Comparison of ENCODE assay signal across 12 cellular contexts in the genomic region with DNA sequence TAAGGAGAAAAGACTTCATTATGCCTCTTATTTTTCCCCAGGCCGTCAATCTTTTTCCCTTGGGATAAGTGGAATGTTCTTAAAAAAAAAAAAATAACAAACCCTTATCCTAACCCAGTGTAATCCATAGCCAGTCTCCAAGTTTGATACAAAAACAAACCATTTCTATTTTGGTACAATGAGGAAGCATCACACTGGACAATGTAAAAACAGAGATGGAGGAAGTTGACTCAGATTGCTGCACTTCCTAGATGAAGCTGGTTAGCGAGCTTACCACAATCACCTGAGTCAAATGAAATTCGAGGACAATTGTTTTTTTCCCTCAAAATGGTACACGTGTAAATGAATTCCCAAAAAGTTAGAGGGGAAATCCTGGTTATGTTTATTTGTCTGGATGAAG.
DNase-seq lines count a peak whose midpoint lies in the region; ATAC-seq and TF ChIP-seq lines count a peak whose summit lies in the region.
"Had no signal": no experiment of that assay in that cellular context is flagged by ENCODE, and none has a peak within 500 bp of the region (broad histone marks: within the 10 kb centered on the region; RNA-seq: fewer than 3 reads in every experiment).

No MANE protein-coding gene starts in this region.

- H3K9me2 ChIP-seq in MM.1S (replicated peaks; ENCODE audit: insufficient read depth, low read length), result no peaks in the 10 kb centered on the region

- no peaks in the 10 kb centered on the region for H3K27me3 ChIP-seq in naive thymus-derived CD4-positive, alpha-beta T cell (ENCODE audit: control insufficient read depth in 2 of 2, insufficient read depth in 2 of 2, low read length in 2 of 2)
- no peaks in the 10 kb centered on the region for H3K27me3 ChIP-seq in MM.1S (replicated peaks; ENCODE audit: insufficient read depth, low read length)

- in situ Hi-C loops in KBM-7 (cut with MboI; ENCODE audit: low pct_unique_long_range_greater_than_20kb, low sequenced_read_pairs), result no loop called here

- peaks cover 0 to 5% (median 0%) of the 10 kb centered on the region in 3 donors for H3K27me3 Mint-ChIP-seq in CD14-positive monocyte (ENCODE audit: low read depth in 3 of 3)
- peaks cover 6 to 31% (median 23%) of the 10 kb centered on the region in 5 donors for H3K27me3 Mint-ChIP-seq in naive thymus-derived CD4-positive, alpha-beta T cell

- intact Hi-C loops in CD14-positive monocyte (cut with micrococcal nuclease), result loop anchor here in 1 of 2 donors (10.0 kb wide), 1 partner anchor 1326 kb away; a partner anchor contains a TSS
- intact Hi-C loops in naive thymus-derived CD4-positive, alpha-beta T cell (cut with micrococcal nuclease), result no loop called here

- DNase-seq in CD14-positive monocyte (ENCODE audit: low spot score), result no peak
- DNase-seq in KBM-7, result peak; percentile 32
- DNase-seq in dermis microvascular lymphatic vessel endothelial cell (ENCODE audit: low read depth in 2 of 2), result peak; percentile 96 to 97
- no peak for DNase-seq in naive thymus-derived CD4-positive, alpha-beta T cell
- DNase-seq in MM.1S, result no peak
- no peak for DNase-seq in DMS79 (lab: John Stamatoyannopoulos, UW)
- no peak for DNase-seq in NCI-H526 (lab: John Stamatoyannopoulos, UW)
- no peak for DNase-seq in stimulated activated effector memory CD8-positive, alpha-beta T cell treated with anti-CD3 and anti-CD28 coated beads, Interleukin-12 subunit alpha, Interleukin-12 subunit beta, amount 100 ng/mL, for 72 hours (ENCODE audit: low spot score in 2 of 2)
- DNase-seq: activated naive CD8-positive, alpha-beta T cell treated with anti-CD3 and anti-CD28 coated beads, Interleukin-2, amount 10 ng/mL, durations not matched to agents 7 days and 5 days; CD8-positive, alpha-beta T cell; immature natural killer cell; NCI-H1417 had no signal

- no peak overlapping the region for H3K4me3 ChIP-seq in naive thymus-derived CD4-positive, alpha-beta T cell (ENCODE audit: low read length)
- no peak overlapping the region for H3K4me3 ChIP-seq in MM.1S (ENCODE audit: low read length)

- no peaks in the 10 kb centered on the region for H3K9me3 ChIP-seq in naive thymus-derived CD4-positive, alpha-beta T cell (ENCODE audit: control insufficient read depth in 2 of 3, low read length in 3 of 3)
- H3K9me3 ChIP-seq in MM.1S (replicated peaks; ENCODE audit: insufficient read depth, low read length), result no peaks in the 10 kb centered on the region

- no peaks in the 10 kb centered on the region for H3F3A ChIP-seq in MM.1S (ENCODE audit: insufficient read depth, low read length)

- peaks cover 14% of the 10 kb centered on the region; the same call in 1 of the 2 replicates for H3K79me2 ChIP-seq in MM.1S (ENCODE audit: low read length)

- peaks cover 31% of the 10 kb centered on the region for H3K4me1 Mint-ChIP-seq in CD14-positive monocyte
- peaks cover 0 to 3% (median 0%) of the 10 kb centered on the region in 7 donors for H3K4me1 Mint-ChIP-seq in naive thymus-derived CD4-positive, alpha-beta T cell
- H3K4me1 Mint-ChIP-seq in stimulated activated effector memory CD8-positive, alpha-beta T cell treated with anti-CD3 and anti-CD28 coated beads, Interleukin-12 subunit alpha, Interleukin-12 subunit beta, amount 100 ng/mL, for 72 hours, result no peaks in the 10 kb centered on the region
- H3K4me1 Mint-ChIP-seq: activated naive CD8-positive, alpha-beta T cell treated with anti-CD3 and anti-CD28 coated beads, Interleukin-2, amount 10 ng/mL, durations not matched to agents 7 days and 5 days had no signal

- H3K4me1 ChIP-seq in naive thymus-derived CD4-positive, alpha-beta T cell (ENCODE audit: control insufficient read depth in 2 of 2, insufficient read depth in 2 of 2, low read length in 2 of 2), result no peaks in the 10 kb centered on the region
- H3K4me1 ChIP-seq in MM.1S (ENCODE audit: low read length), result peaks cover 13% of the 10 kb centered on the region; the same call in 1 of the 2 replicates

- H3K36me3 ChIP-seq in naive thymus-derived CD4-positive, alpha-beta T cell (ENCODE audit: control insufficient read depth in 2 of 3, insufficient read depth in 3 of 3, low read length in 3 of 3), result no peaks in the 10 kb centered on the region
- no peaks in the 10 kb centered on the region for H3K36me3 ChIP-seq in MM.1S (replicated peaks; ENCODE audit: insufficient read depth, low read length)

- H3K4me3 Mint-ChIP-seq in CD14-positive monocyte, result no peak overlapping the region
- no peak overlapping the region for H3K4me3 Mint-ChIP-seq in naive thymus-derived CD4-positive, alpha-beta T cell
- H3K4me3 Mint-ChIP-seq in stimulated activated effector memory CD8-positive, alpha-beta T cell treated with anti-CD3 and anti-CD28 coated beads, Interleukin-12 subunit alpha, Interleukin-12 subunit beta, amount 100 ng/mL, for 72 hours, result no peak overlapping the region
- H3K4me3 Mint-ChIP-seq: activated naive CD8-positive, alpha-beta T cell treated with anti-CD3 and anti-CD28 coated beads, Interleukin-2, amount 10 ng/mL, durations not matched to agents 7 days and 5 days; CD8-positive, alpha-beta T cell; immature natural killer cell had no signal

- H3K27ac Mint-ChIP-seq in CD14-positive monocyte, result peak overlapping the region; percentile 22 to 77 (median 68)
- no peak overlapping the region for H3K27ac Mint-ChIP-seq in naive thymus-derived CD4-positive, alpha-beta T cell
- no peak overlapping the region for H3K27ac Mint-ChIP-seq in stimulated activated effector memory CD8-positive, alpha-beta T cell treated with anti-CD3 and anti-CD28 coated beads, Interleukin-12 subunit alpha, Interleukin-12 subunit beta, amount 100 ng/mL, for 72 hours
- H3K27ac Mint-ChIP-seq: activated naive CD8-positive, alpha-beta T cell treated with anti-CD3 and anti-CD28 coated beads, Interleukin-2, amount 10 ng/mL, durations not matched to agents 7 days and 5 days; CD8-positive, alpha-beta T cell; immature natural killer cell had no signal

- TF ChIP-seq CTCF in CD14-positive monocyte (IDR thresholded peaks at IDR 0.05) (no peak), MM.1S (IDR thresholded peaks at IDR 0.05; ENCODE audit: low read length) (no peak)

- ATAC-seq in naive thymus-derived CD4-positive, alpha-beta T cell, result peak; percentile 53
- no peak for ATAC-seq in stimulated activated effector memory CD8-positive, alpha-beta T cell treated with anti-CD3 and anti-CD28 coated beads, Interleukin-12 subunit alpha, Interleukin-12 subunit beta, amount 100 ng/mL, for 72 hours
- ATAC-seq: CD8-positive, alpha-beta T cell had no signal

- no peaks in the 10 kb centered on the region for H4K20me1 ChIP-seq in MM.1S (ENCODE audit: insufficient read depth, low read length)

- no peak overlapping the region for H3K27ac ChIP-seq in naive thymus-derived CD4-positive, alpha-beta T cell (ENCODE audit: low read depth, low read length)
- H3K27ac ChIP-seq in MM.1S (ENCODE audit: low read length), result no peak overlapping the region

- no peak overlapping the region for H3K9ac ChIP-seq in MM.1S (ENCODE audit: low read length)

- no peaks in the 10 kb centered on the region for H3K36me3 Mint-ChIP-seq in CD14-positive monocyte
- no peaks in the 10 kb centered on the region for H3K36me3 Mint-ChIP-seq in naive thymus-derived CD4-positive, alpha-beta T cell
- H3K36me3 Mint-ChIP-seq in stimulated activated effector memory CD8-positive, alpha-beta T cell treated with anti-CD3 and anti-CD28 coated beads, Interleukin-12 subunit alpha, Interleukin-12 subunit beta, amount 100 ng/mL, for 72 hours, result no peaks in the 10 kb centered on the region
- H3K36me3 Mint-ChIP-seq: activated naive CD8-positive, alpha-beta T cell treated with anti-CD3 and anti-CD28 coated beads, Interleukin-2, amount 10 ng/mL, durations not matched to agents 7 days and 5 days; CD8-positive, alpha-beta T cell; immature natural killer cell had no signal

- no peaks in the 10 kb centered on the region for H3K9me3 Mint-ChIP-seq in CD14-positive monocyte
- peaks cover 0 to 2% (median 0%) of the 10 kb centered on the region in 11 donors for H3K9me3 Mint-ChIP-seq in naive thymus-derived CD4-positive, alpha-beta T cell
- no peaks in the 10 kb centered on the region for H3K9me3 Mint-ChIP-seq in stimulated activated effector memory CD8-positive, alpha-beta T cell treated with anti-CD3 and anti-CD28 coated beads, Interleukin-12 subunit alpha, Interleukin-12 subunit beta, amount 100 ng/mL, for 72 hours
- H3K9me3 Mint-ChIP-seq: activated naive CD8-positive, alpha-beta T cell treated with anti-CD3 and anti-CD28 coated beads, Interleukin-2, amount 10 ng/mL, durations not matched to agents 7 days and 5 days; CD8-positive, alpha-beta T cell; immature natural killer cell had no signal

- H2AFZ ChIP-seq in MM.1S (ENCODE audit: low read length), result no peak overlapping the region

- CTCF ChIA-PET in naive thymus-derived CD4-positive, alpha-beta T cell (lab: Charles Lee), result no interaction called here

- POLR2A ChIA-PET in naive thymus-derived CD4-positive, alpha-beta T cell (lab: Charles Lee), result no interaction called here

- no peak overlapping the region for H3K4me2 ChIP-seq in MM.1S (ENCODE audit: low read depth, low read length)

Comparison
In these comparisons a context has a peak if more than half of its experiments do, and no peak if none do; other contexts are left out.
1. DNase-seq: peak in KBM-7 (single experiment) and dermis microvascular lymphatic vessel endothelial cell (2 of 2); none in CD14-positive monocyte (single experiment), naive thymus-derived CD4-positive, alpha-beta T cell (0 of 9), MM.1S (single experiment), DMS79 (single experiment), NCI-H526 (0 of 2) and stimulated activated effector memory CD8-positive, alpha-beta T cell treated with anti-CD3 and anti-CD28 coated beads, Interleukin-12 subunit alpha, Interleukin-12 subunit beta, amount 100 ng/mL, for 72 hours (0 of 2).
2. H3K27ac Mint-ChIP-seq: peak in CD14-positive monocyte (7 of 7); none in naive thymus-derived CD4-positive, alpha-beta T cell (0 of 9) and stimulated activated effector memory CD8-positive, alpha-beta T cell treated with anti-CD3 and anti-CD28 coated beads, Interleukin-12 subunit alpha, Interleukin-12 subunit beta, amount 100 ng/mL, for 72 hours (single experiment).